ENCODE assay signal across 19 cellular contexts in genomic region chr7:42991913-42992576, GRCh38.
"Had no signal": no experiment of that assay in that cellular context is flagged by ENCODE, and none has a peak within 500 bp of the region (broad histone marks: within the 10 kb centered on the region; RNA-seq: fewer than 3 reads in every experiment).

No MANE protein-coding gene starts in this region.

- H3K27ac Mint-ChIP-seq: activated CD8-positive, alpha-beta T cell treated with anti-CD3 and anti-CD28 coated beads, Interleukin-2, amount 10 ng/mL, durations not matched to agents 7 days and 5 days; activated naive CD8-positive, alpha-beta T cell; immature natural killer cell; nephron; stimulated activated naive CD8-positive, alpha-beta T cell treated with anti-CD3 and anti-CD28 coated beads, Interleukin-15, amount 100 ng/mL, for 72 hours had no signal

- H3K4me1 Mint-ChIP-seq: immature natural killer cell; nephron; stimulated activated naive CD8-positive, alpha-beta T cell treated with anti-CD3 and anti-CD28 coated beads, Interleukin-15, amount 100 ng/mL, for 72 hours had no signal

- H3K27me3 ChIP-seq: body of pancreas, colonic mucosa, right lobe of liver, upper lobe of left lung had no signal

- H3K4me2 ChIP-seq: smooth muscle cell had no signal

- H3K27ac ChIP-seq: body of pancreas, colonic mucosa, psoas muscle, right lobe of liver, upper lobe of left lung, WERI-Rb-1 had no signal

- H3K4me3 Mint-ChIP-seq: activated CD8-positive, alpha-beta T cell treated with anti-CD3 and anti-CD28 coated beads, Interleukin-2, amount 10 ng/mL, durations not matched to agents 7 days and 5 days; activated naive CD8-positive, alpha-beta T cell; immature natural killer cell; nephron; stimulated activated naive CD8-positive, alpha-beta T cell treated with anti-CD3 and anti-CD28 coated beads, Interleukin-15, amount 100 ng/mL, for 72 hours had no signal

- H3K9me3 ChIP-seq: body of pancreas, colonic mucosa, psoas muscle, right lobe of liver, upper lobe of left lung had no signal

- H3K36me3 Mint-ChIP-seq: activated naive CD8-positive, alpha-beta T cell had no signal

- H3K36me3 ChIP-seq: colonic mucosa, right lobe of liver, upper lobe of left lung, WERI-Rb-1 had no signal

- H3K4me3 ChIP-seq: body of pancreas, colonic mucosa, psoas muscle, right lobe of liver, smooth muscle cell, upper lobe of left lung had no signal

- H3K9me3 Mint-ChIP-seq: nephron; stimulated activated naive CD8-positive, alpha-beta T cell treated with anti-CD3 and anti-CD28 coated beads, Interleukin-15, amount 100 ng/mL, for 72 hours had no signal

- ATAC-seq: activated CD8-positive, alpha-beta T cell treated with anti-CD3 and anti-CD28 coated beads, Interleukin-2, amount 10 ng/mL, durations not matched to agents 7 days and 5 days; body of pancreas; esophagus mucosa; psoas muscle; right lobe of liver; stimulated activated naive CD8-positive, alpha-beta T cell treated with anti-CD3 and anti-CD28 coated beads, Interleukin-15, amount 100 ng/mL, for 72 hours had no signal

- DNase-seq: activated CD4-positive, alpha-beta T cell treated with anti-CD3 and anti-CD28 coated beads for 48 hours; activated CD8-positive, alpha-beta memory T cell treated with anti-CD3 and anti-CD28 coated beads, Interleukin-2, amount 50 U/mL, for 4 hours; activated CD8-positive, alpha-beta T cell treated with anti-CD3 and anti-CD28 coated beads, Interleukin-2, amount 10 ng/mL, durations not matched to agents 7 days and 5 days; activated gamma-delta T cell treated with Interleukin-2 at 50 U/mL for 16 hours; amygdala; caudate nucleus; colonic mucosa; hippocampal formation; immature natural killer cell; psoas muscle; right lobe of liver; stimulated activated naive CD8-positive, alpha-beta T cell treated with anti-CD3 and anti-CD28 coated beads, Interleukin-15, amount 100 ng/mL, for 72 hours; WERI-Rb-1 had no signal

- H3K4me1 ChIP-seq: body of pancreas, colonic mucosa, psoas muscle, right lobe of liver, upper lobe of left lung had no signal
